Comparison of ENCODE assay signal across 8 cellular contexts in genomic region chr11:95337175-95337957, GRCh38.
A peak's percentile ranks its signal among the peaks of the same experiment; 100 is the strongest.
DNase-seq lines count a peak whose midpoint lies in the region; ATAC-seq and TF ChIP-seq lines count a peak whose summit lies in the region.

No MANE protein-coding gene starts in this region.

- TF ChIP-seq CTCF in epithelial cell of esophagus (IDR thresholded peaks at IDR 0.05; ENCODE audit: insufficient read depth, low read depth, low read length, missing control alignments), result no peak

- POLR2A ChIA-PET in CD8-positive, alpha-beta memory T cell (lab: Charles Lee), result interaction anchor here (0.6 to 1.7 kb wide), 4 partner anchors 106 to 368 kb away, joined by 3 to 5 read pairs (median 3); partner anchors contain the start of gene SESN3

- no peaks in the 10 kb centered on the region for H3K9me3 ChIP-seq in CD8-positive, alpha-beta memory T cell (ENCODE audit: low read length)
- H3K9me3 ChIP-seq in muscle layer of duodenum (ENCODE audit: control insufficient read depth in 1 of 2, low read length in 2 of 2), result no peaks in the 10 kb centered on the region

- no peak overlapping the region for H3K27ac Mint-ChIP-seq in CD8-positive, alpha-beta memory T cell

- H3K36me3 Mint-ChIP-seq in CD8-positive, alpha-beta memory T cell, result no peaks in the 10 kb centered on the region

- ATAC-seq in GM21360 (IDR thresholded peaks at IDR 0.05; ENCODE audit: unreplicated experiment) (peak; percentile 79), HG03575 (IDR thresholded peaks at IDR 0.05; ENCODE audit: extremely low read depth, insufficient number of reproducible peaks, low FRiP score, unreplicated experiment) (peak; percentile 62)

- peak in 3 of 5 donors; percentile 6 to 48 (median 11) for DNase-seq in CD8-positive, alpha-beta memory T cell
- DNase-seq in activated CD4-positive, alpha-beta T cell treated with anti-CD3 and anti-CD28 coated beads, Interleukin-2, amount 50 U/mL, for 4 hours, result peak; percentile 21 to 30
- DNase-seq in epithelial cell of esophagus (ENCODE audit: low read depth) (peak; percentile 90), substantia nigra (lab: John Stamatoyannopoulos, UW) (peak in 43 of 49 donors; percentile 4 to 80 (median 54)), SKM-1 (lab: John Stamatoyannopoulos, UW; ENCODE audit: unreplicated experiment) (no peak)

- H3K27me3 ChIP-seq in CD8-positive, alpha-beta memory T cell (ENCODE audit: insufficient read depth, low read length, poor library complexity, severe bottlenecking), result no peaks in the 10 kb centered on the region
- H3K27me3 ChIP-seq in muscle layer of duodenum (ENCODE audit: low read depth, low read length), result no peaks in the 10 kb centered on the region

- H3K9me3 Mint-ChIP-seq in CD8-positive, alpha-beta memory T cell, result no peaks in the 10 kb centered on the region

- H3K4me1 Mint-ChIP-seq in CD8-positive, alpha-beta memory T cell, result peaks cover 0 to 4% (median 0%) of the 10 kb centered on the region in 3 donors

- CTCF ChIA-PET in CD8-positive, alpha-beta memory T cell (lab: Charles Lee), result no interaction called here

- peaks cover 16% of the 10 kb centered on the region for H3K4me1 ChIP-seq in CD8-positive, alpha-beta memory T cell (ENCODE audit: insufficient read depth, low read length)
- H3K4me1 ChIP-seq in muscle layer of duodenum (ENCODE audit: control insufficient read depth in 1 of 2, insufficient read depth in 2 of 2, low read length in 2 of 2), result peaks cover 22 to 27% of the 10 kb centered on the region in 2 donors

- H3K36me3 ChIP-seq in CD8-positive, alpha-beta memory T cell (ENCODE audit: insufficient read depth, low read length), result no peaks in the 10 kb centered on the region
- no peaks in the 10 kb centered on the region for H3K36me3 ChIP-seq in muscle layer of duodenum (ENCODE audit: control insufficient read depth in 1 of 2, insufficient read depth in 2 of 2, low read length in 2 of 2)

- H3K27ac ChIP-seq in CD8-positive, alpha-beta memory T cell (ENCODE audit: low read depth, low read length), result no peak overlapping the region
- peak overlapping the region; percentile 82 for H3K27ac ChIP-seq in muscle layer of duodenum (ENCODE audit: low read length)
- peak overlapping the region; percentile 23 for H3K27ac ChIP-seq in substantia nigra (ENCODE audit: low read depth, low read length, poor library complexity, severe bottlenecking)

- H3K4me3 ChIP-seq in CD8-positive, alpha-beta memory T cell (ENCODE audit: low read length), result peak overlapping the region; percentile 35
- no peak overlapping the region for H3K4me3 ChIP-seq in epithelial cell of esophagus (ENCODE audit: low read length)
- H3K4me3 ChIP-seq in muscle layer of duodenum (ENCODE audit: low read depth in 1 of 2, low read length in 2 of 2), result no peak overlapping the region

- no peaks in the 10 kb centered on the region for H3K27me3 Mint-ChIP-seq in CD8-positive, alpha-beta memory T cell

- H3K4me3 Mint-ChIP-seq in CD8-positive, alpha-beta memory T cell, result no peak overlapping the region
